ENCODE assay signal across 25 cellular contexts in genomic region chr10:35797187-35797586, GRCh38.
"Had no signal": no experiment of that assay in that cellular context is flagged by ENCODE, and none has a peak within 500 bp of the region (broad histone marks: within the 10 kb centered on the region; RNA-seq: fewer than 3 reads in every experiment).

No MANE protein-coding gene starts in this region.

- H3K9me3 ChIP-seq: colonic mucosa, lower lobe of right lung, mucosa of descending colon, sigmoid colon, testis had no signal

- H3K4me1 ChIP-seq: colonic mucosa, lower lobe of right lung, sigmoid colon, testis had no signal

- DNase-seq: activated CD4-positive, alpha-beta T cell treated with anti-CD3 and anti-CD28 coated beads for 36 hours; activated CD4-positive, alpha-beta T cell treated with anti-CD3 and anti-CD28 coated beads, Interleukin-2, amount 50 U/mL, for 48 hours; activated effector memory CD4-positive, alpha-beta T cell treated with Interleukin-2 at 50 U/mL for 16 hours; activated naive CD4-positive, alpha-beta T cell treated with anti-CD3 and anti-CD28 coated beads for 36 hours; activated naive CD8-positive, alpha-beta T cell treated with anti-CD3 and anti-CD28 coated beads, Interleukin-2, amount 10 ng/mL, durations not matched to agents 7 days and 5 days; activated T-cell treated with anti-CD3 and anti-CD28 coated beads, Interleukin-2, amount 50 U/mL, for 72 hours; amniotic stem cell; central memory CD4-positive, alpha-beta T cell; colonic mucosa; dorsolateral prefrontal cortex; effector memory CD8-positive, alpha-beta T cell; heart right ventricle; lower lobe of right lung; mesendoderm; mucosa of descending colon; occipital lobe; retina; sigmoid colon; stimulated activated CD4-positive, alpha-beta T cell treated with anti-CD3 and anti-CD28 coated beads, Interleukin-2, amount 100 ng/mL, for 48 hours; stimulated activated CD8-positive, alpha-beta memory T cell treated with anti-CD3 and anti-CD28 coated beads, Interleukin-4, amount 100 ng/mL, for 48 hours; stimulated activated naive B cell treated with anti-CD40 and anti-IgM and Interleukin-4, amounts not matched to agents 10 μg/mL and 1 μg/mL and 100 μg/mL, for 72 hours; T1000; testis had no signal

- ATAC-seq: activated CD4-positive, alpha-beta T cell treated with anti-CD3 and anti-CD28 coated beads for 36 hours; activated T-cell treated with anti-CD3 and anti-CD28 coated beads, Interleukin-2, amount 50 U/mL, for 72 hours; effector memory CD8-positive, alpha-beta T cell; esophagus mucosa; heart right ventricle; lower lobe of right lung; mucosa of descending colon; stimulated activated naive B cell treated with anti-CD40 and anti-IgM and Interleukin-4, amounts not matched to agents 10 μg/mL and 1 μg/mL and 100 μg/mL, for 72 hours; WTC11 had no signal

- H3K27me3 ChIP-seq: colonic mucosa, heart right ventricle, sigmoid colon, testis had no signal

- H3K27ac ChIP-seq: colonic mucosa, dorsolateral prefrontal cortex, heart right ventricle, lower lobe of right lung, sigmoid colon, testis had no signal

- H3K4me3 ChIP-seq: colonic mucosa, dorsolateral prefrontal cortex, heart right ventricle, lower lobe of right lung, mucosa of descending colon, sigmoid colon, testis had no signal

- H3K36me3 ChIP-seq: colonic mucosa, heart right ventricle, lower lobe of right lung, sigmoid colon had no signal
